Comparison of ENCODE assay signal across 16 cellular contexts in genomic region chr11:100752371-100753073, GRCh38.
DNase-seq lines count a peak whose midpoint lies in the region; ATAC-seq and TF ChIP-seq lines count a peak whose summit lies in the region.
"Had no signal": no experiment of that assay in that cellular context is flagged by ENCODE, and none has a peak within 500 bp of the region (broad histone marks: within the 10 kb centered on the region; RNA-seq: fewer than 3 reads in every experiment).

No MANE protein-coding gene starts in this region.

- no peak overlapping the region for H3K14ac ChIP-seq in mesenchymal stem cell (ENCODE audit: low read length in 2 of 2)

- peaks cover 0 to 21% of the 10 kb centered on the region in 2 experiments for H3K36me3 ChIP-seq in mesenchymal stem cell (ENCODE audit: control insufficient read depth in 1 of 2, insufficient read depth in 2 of 2, low read depth in 1 of 2, low read length in 2 of 2)
- H3K36me3 ChIP-seq in osteoblast (ENCODE audit: insufficient read depth, low read length), result peaks cover 3% of the 10 kb centered on the region
- H3K36me3 ChIP-seq in esophagus squamous epithelium, result peaks cover 0 to 9% (median 0%) of the 10 kb centered on the region in 3 donors
- H3K36me3 ChIP-seq: gastroesophageal sphincter had no signal

- WGBS in mesenchymal stem cell, result 91% methylated on average over 5 of the region's 5 CpGs
- WGBS in esophagus squamous epithelium, 2 donors, result 72 to 76% methylated on average over 3 to 5 of the region's 5 CpGs

- H3K9ac ChIP-seq in mesenchymal stem cell (ENCODE audit: low read length), result no peak overlapping the region

- no peak for TF ChIP-seq POLR2A in esophagus squamous epithelium (IDR thresholded peaks at IDR 0.05)

- no peaks in the 10 kb centered on the region for H3K79me2 ChIP-seq in osteoblast (ENCODE audit: insufficient read depth, low read length)

- H3K27ac ChIP-seq in mesenchymal stem cell (ENCODE audit: low read length, poor library complexity, severe bottlenecking) (no peak overlapping the region), osteoblast (ENCODE audit: low read depth, low read length) (no peak overlapping the region), esophagus squamous epithelium (no peak overlapping the region)
- H3K27ac ChIP-seq: gastroesophageal sphincter, psoas muscle had no signal

- H2AK5ac ChIP-seq in mesenchymal stem cell (ENCODE audit: low read length, severe bottlenecking), result peak overlapping the region; percentile 30

- no peak overlapping the region for H3K23ac ChIP-seq in mesenchymal stem cell (ENCODE audit: low read length in 2 of 2)

- no peak overlapping the region for H2BK15ac ChIP-seq in mesenchymal stem cell (ENCODE audit: low read depth, poor library complexity, severe bottlenecking)

- no peak overlapping the region for H4K91ac ChIP-seq in mesenchymal stem cell (ENCODE audit: low read length)

- H3K4me1 ChIP-seq in mesenchymal stem cell (ENCODE audit: control insufficient read depth, insufficient read depth, low read depth, low read length) (peaks cover 9% of the 10 kb centered on the region), osteoblast (ENCODE audit: insufficient read depth, low read length) (no peaks in the 10 kb centered on the region), esophagus squamous epithelium (peaks cover 0 to 28% (median 0%) of the 10 kb centered on the region in 3 donors)

- H3K27me3 ChIP-seq in mesenchymal stem cell (ENCODE audit: control insufficient read depth in 1 of 2, insufficient read depth in 1 of 2, low read length in 2 of 2) (no peaks in the 10 kb centered on the region), osteoblast (ENCODE audit: insufficient read depth, low read length) (no peaks in the 10 kb centered on the region), esophagus squamous epithelium (no peaks in the 10 kb centered on the region)
- H3K27me3 ChIP-seq: gastroesophageal sphincter had no signal

- H2BK5ac ChIP-seq in mesenchymal stem cell (ENCODE audit: low read depth, low read length, poor library complexity, severe bottlenecking), result no peak overlapping the region

- H3K18ac ChIP-seq in mesenchymal stem cell (ENCODE audit: low read depth in 1 of 2, low read length in 2 of 2), result peak overlapping the region in 1 of 2 experiments; percentile 6

- H3K9me3 ChIP-seq in mesenchymal stem cell (ENCODE audit: control insufficient read depth, low read length), result peaks cover 2% of the 10 kb centered on the region
- H3K9me3 ChIP-seq in osteoblast (ENCODE audit: low read depth, low read length), result peaks cover 10% of the 10 kb centered on the region
- H3K9me3 ChIP-seq in esophagus squamous epithelium, result peaks cover 0 to 17% (median 15%) of the 10 kb centered on the region in 3 donors

- ATAC-seq in HG02798 (IDR thresholded peaks at IDR 0.05; ENCODE audit: poor library complexity, unreplicated experiment), result no peak
- ATAC-seq in HG02938 (IDR thresholded peaks at IDR 0.05; ENCODE audit: unreplicated experiment), result no peak
- ATAC-seq: gastroesophageal sphincter, psoas muscle had no signal

- no peak overlapping the region for H3K4me3 ChIP-seq in mesenchymal stem cell (ENCODE audit: insufficient read depth in 1 of 2, low read depth in 1 of 2, low read length in 2 of 2)
- H3K4me3 ChIP-seq in osteoblast (ENCODE audit: insufficient read depth, low read length), result no peak overlapping the region
- H3K4me3 ChIP-seq in esophagus squamous epithelium, result no peak overlapping the region
- H3K4me3 ChIP-seq: gastroesophageal sphincter, psoas muscle had no signal

- DNase-seq in DMS153 treated with DMSO at 0.1 percent for 48 hours (lab: John Stamatoyannopoulos, UW; ENCODE audit: unreplicated experiment), result peak; percentile 59
- DNase-seq in NCI-H1436 treated with DMSO at 0.1 percent for 48 hours (lab: John Stamatoyannopoulos, UW), result peak; percentile 5
- peak; percentile 76 to 82 for DNase-seq in SHP77 (lab: John Stamatoyannopoulos, UW)
- no peak for DNase-seq in mesenchymal stem cell
- DNase-seq in osteoblast (ENCODE audit: insufficient read length, low spot score, missing footprints), result no peak
- no peak for DNase-seq in esophagus squamous epithelium (lab: John Stamatoyannopoulos, UW)
- DNase-seq: activated CD4-positive, alpha-beta T cell treated with anti-CD3 and anti-CD28 coated beads, Interleukin-2, amount 10 ng/mL, durations not matched to agents 24 days and 14 days; activated naive CD8-positive, alpha-beta T cell treated with anti-CD3 and anti-CD28 coated beads, Interleukin-2, amount 10 ng/mL, durations not matched to agents 7 days and 5 days; activated T-cell treated with anti-CD3 and anti-CD28 coated beads, Interleukin-2, amount 50 U/mL, for 1 hour; kidney glomerular epithelial cell; NCI-H774; psoas muscle; T1000 had no signal

- intact Hi-C loops in esophagus squamous epithelium (cut with DNase I), result no loop called here

- H3K79me1 ChIP-seq in mesenchymal stem cell (replicated peaks; ENCODE audit: low read length, poor library complexity, severe bottlenecking), result peaks cover 31% of the 10 kb centered on the region

- H3K4ac ChIP-seq in mesenchymal stem cell (ENCODE audit: low read depth in 1 of 2, low read length in 2 of 2), result no peak overlapping the region

- H2AFZ ChIP-seq in mesenchymal stem cell (ENCODE audit: low read depth, low read length) (no peak overlapping the region), osteoblast (ENCODE audit: low read length) (no peak overlapping the region)

- no peak overlapping the region for H2BK120ac ChIP-seq in mesenchymal stem cell (ENCODE audit: low read depth, low read length)

- H4K20me1 ChIP-seq in osteoblast (ENCODE audit: insufficient read depth, low read length), result no peaks in the 10 kb centered on the region

- TF ChIP-seq CTCF in osteoblast (IDR thresholded peaks at IDR 0.05; ENCODE audit: extremely low read depth, low read depth, low read length) (no peak), esophagus squamous epithelium (IDR thresholded peaks at IDR 0.05) (no peak)

- H4K8ac ChIP-seq in mesenchymal stem cell (ENCODE audit: low read length), result no peak overlapping the region

- H3K4me2 ChIP-seq in mesenchymal stem cell (ENCODE audit: low read length, poor library complexity, severe bottlenecking), result no peak overlapping the region
- no peak overlapping the region for H3K4me2 ChIP-seq in osteoblast (ENCODE audit: insufficient read depth, low read length)

- no peak overlapping the region for H2BK12ac ChIP-seq in mesenchymal stem cell (ENCODE audit: low read length in 2 of 2)

Comparison
In these comparisons a context has a peak if more than half of its experiments do, and no peak if none do; other contexts are left out.
1. DNase-seq: peak in DMS153 treated with DMSO at 0.1 percent for 48 hours (single experiment), NCI-H1436 treated with DMSO at 0.1 percent for 48 hours (single experiment) and SHP77 (2 of 2); none in mesenchymal stem cell (single experiment), osteoblast (single experiment) and esophagus squamous epithelium (single experiment).